In genomic region chr2:84996909-84997308, GRCh38 we compare ENCODE assay signal across 33 cellular contexts. TPM values are rescaled to one million over a fixed set of nuclear protein-coding genes. Genes with fewer than 3 reads are reported as not detected.
DNase-seq lines count a peak whose midpoint lies in the region; ATAC-seq and TF ChIP-seq lines count a peak whose summit lies in the region.
"Had no signal": no experiment of that assay in that cellular context is flagged by ENCODE, and none has a peak within 500 bp of the region (broad histone marks: within the 10 kb centered on the region; RNA-seq: fewer than 3 reads in every experiment).

No MANE protein-coding gene starts in this region.

- intact Hi-C loops in activated CD4-positive, alpha-beta T cell treated with anti-CD3 and anti-CD28 coated beads for 36 hours (cut with DNase I, micrococcal nuclease) = loop anchor here in 1 of 2 experiments (2.0 kb wide), 1 partner anchor 26 kb away; the partner anchor contains the start of gene KCMF1
- intact Hi-C loops in MCF 10A (cut with micrococcal nuclease) (no loop called here), Caco-2 (cut with micrococcal nuclease; ENCODE audit: unreplicated experiment) (no loop called here)

- H3K4me1 Mint-ChIP-seq in activated CD4-positive, alpha-beta T cell treated with anti-CD3 and anti-CD28 coated beads for 36 hours = peaks cover 66% of the 10 kb centered on the region
- peaks cover 76% of the 10 kb centered on the region for H3K4me1 Mint-ChIP-seq in stimulated activated naive CD8-positive, alpha-beta T cell treated with anti-CD3 and anti-CD28 coated beads, Interleukin-15, Interleukin-2, amounts not matched to agents 100 ng/mL and 50 ng/mL, for 24 hours (ENCODE audit: low read depth)
- H3K4me1 Mint-ChIP-seq in MCF 10A (ENCODE audit: insufficient read depth, unreplicated experiment) (peaks cover 5% of the 10 kb centered on the region), Caco-2 (ENCODE audit: low read depth, unreplicated experiment) (no peaks in the 10 kb centered on the region)

- BruUV-seq in MCF 10A (replicated peaks; lab: Mats Ljungman, UMichigan) (no TSS peak), Caco-2 (replicated peaks; lab: Mats Ljungman, UMichigan) (no TSS peak)

- CTCF ChIA-PET in activated CD4-positive, alpha-beta T cell treated with anti-CD3 and anti-CD28 coated beads for 36 hours (lab: Charles Lee) = interaction anchor here (1.4 to 1.6 kb wide), 2 partner anchors 19 to 57 kb away, joined by 6 read pairs; no protein-coding TSS in a partner anchor
- CTCF ChIA-PET in MCF 10A (lab: Yijun Ruan, JAX) = interaction anchor here (0.6 kb wide), 1 partner anchor 25 kb away, joined by 3 read pairs; no protein-coding TSS in a partner anchor
- CTCF ChIA-PET in Caco-2 (lab: Charles Lee) = no interaction called here

- no peak overlapping the region for H3K4me3 ChIP-seq in Caco-2 (ENCODE audit: low read depth, low read length)
- H3K4me3 ChIP-seq: A549, body of pancreas, esophagus squamous epithelium, heart left ventricle, prostate gland, upper lobe of left lung had no signal

- peaks cover 38% of the 10 kb centered on the region for H3K36me3 Mint-ChIP-seq in activated CD4-positive, alpha-beta T cell treated with anti-CD3 and anti-CD28 coated beads for 36 hours (ENCODE audit: low read depth)
- H3K36me3 Mint-ChIP-seq in stimulated activated naive CD8-positive, alpha-beta T cell treated with anti-CD3 and anti-CD28 coated beads, Interleukin-15, Interleukin-2, amounts not matched to agents 100 ng/mL and 50 ng/mL, for 24 hours (ENCODE audit: low read depth) = peaks cover 9% of the 10 kb centered on the region
- peaks cover 5% of the 10 kb centered on the region for H3K36me3 Mint-ChIP-seq in MCF 10A (ENCODE audit: insufficient read depth, unreplicated experiment)
- H3K36me3 Mint-ChIP-seq in Caco-2 (ENCODE audit: insufficient read depth, unreplicated experiment) = no peaks in the 10 kb centered on the region

- peak overlapping the region; percentile 84 for H3K27ac Mint-ChIP-seq in activated CD4-positive, alpha-beta T cell treated with anti-CD3 and anti-CD28 coated beads for 36 hours
- H3K27ac Mint-ChIP-seq in stimulated activated naive CD8-positive, alpha-beta T cell treated with anti-CD3 and anti-CD28 coated beads, Interleukin-15, Interleukin-2, amounts not matched to agents 100 ng/mL and 50 ng/mL, for 24 hours = peak overlapping the region; percentile 75
- H3K27ac Mint-ChIP-seq in MCF 10A (ENCODE audit: low read depth, unreplicated experiment) (no peak overlapping the region), Caco-2 (ENCODE audit: unreplicated experiment) (no peak overlapping the region)
- H3K27ac Mint-ChIP-seq: dendritic cell treated with granulocyte-macrophage colony-stimulating factor and Interleukin-4, amounts not matched to agents 40 ng/mL and 50 ng/mL, for 4 days; T-helper 1 cell treated with Interleukin-12 subunit alpha and Interleukin-12 subunit beta and Interleukin-4 antibody, amounts not matched to agents 30 μg/mL and 1 μg/mL, for 36 hours had no signal

- no peaks in the 10 kb centered on the region for H3K27me3 ChIP-seq in Caco-2 (replicated peaks; ENCODE audit: control insufficient read depth, insufficient read depth, low read length)
- H3K27me3 ChIP-seq: body of pancreas, esophagus squamous epithelium, foreskin keratinocyte, heart left ventricle, upper lobe of left lung had no signal

- ATAC-seq in activated CD4-positive, alpha-beta T cell treated with anti-CD3 and anti-CD28 coated beads for 36 hours = peak; percentile 31
- ATAC-seq in stimulated activated naive CD8-positive, alpha-beta T cell treated with anti-CD3 and anti-CD28 coated beads, Interleukin-15, Interleukin-2, amounts not matched to agents 100 U/mL and 50 U/mL, for 24 hours = no peak
- ATAC-seq in esophagus mucosa = peak; percentile 75
- ATAC-seq: A549, body of pancreas, foreskin keratinocyte, heart left ventricle, left ventricle myocardium superior, Panc1, sciatic nerve, SK-N-SH treated with all-trans-retinoic acid at 6 μM for 48 hours had no signal

- no peaks in the 10 kb centered on the region for H3K9me3 Mint-ChIP-seq in activated CD4-positive, alpha-beta T cell treated with anti-CD3 and anti-CD28 coated beads for 36 hours (ENCODE audit: low read depth)
- H3K9me3 Mint-ChIP-seq in stimulated activated naive CD8-positive, alpha-beta T cell treated with anti-CD3 and anti-CD28 coated beads, Interleukin-15, Interleukin-2, amounts not matched to agents 100 ng/mL and 50 ng/mL, for 24 hours = no peaks in the 10 kb centered on the region
- H3K9me3 Mint-ChIP-seq in MCF 10A (ENCODE audit: unreplicated experiment) (no peaks in the 10 kb centered on the region), Caco-2 (ENCODE audit: unreplicated experiment) (no peaks in the 10 kb centered on the region)
- H3K9me3 Mint-ChIP-seq: CD4-positive, alpha-beta T cell; dendritic cell treated with granulocyte-macrophage colony-stimulating factor and Interleukin-4, amounts not matched to agents 40 ng/mL and 50 ng/mL, for 4 days; endodermal cell; HFFc6; naive B cell; T-helper 1 cell treated with Interleukin-12 subunit alpha and Interleukin-12 subunit beta and Interleukin-4 antibody, amounts not matched to agents 30 μg/mL and 1 μg/mL, for 36 hours had no signal

- POLR2A ChIA-PET in activated CD4-positive, alpha-beta T cell treated with anti-CD3 and anti-CD28 coated beads for 36 hours (lab: Charles Lee) = interaction anchor here (0.6 to 1.5 kb wide), 2 partner anchors 18 to 22 kb away, joined by 4 read pairs; no protein-coding TSS in a partner anchor
- POLR2A ChIA-PET in MCF 10A (lab: Yijun Ruan, JAX) (interaction anchor here (0.7 to 1.5 kb wide), 2 partner anchors 10 to 24 kb away, joined by 3 to 5 read pairs; no protein-coding TSS in a partner anchor), Caco-2 (lab: Charles Lee) (no interaction called here)

- no peaks in the 10 kb centered on the region for H3K36me3 ChIP-seq in Caco-2 (ENCODE audit: control insufficient read depth, insufficient read depth, low read length)
- H3K36me3 ChIP-seq: esophagus squamous epithelium, prostate gland, upper lobe of left lung had no signal

- H3K27me3 Mint-ChIP-seq in activated CD4-positive, alpha-beta T cell treated with anti-CD3 and anti-CD28 coated beads for 36 hours = no peaks in the 10 kb centered on the region
- no peaks in the 10 kb centered on the region for H3K27me3 Mint-ChIP-seq in stimulated activated naive CD8-positive, alpha-beta T cell treated with anti-CD3 and anti-CD28 coated beads, Interleukin-15, Interleukin-2, amounts not matched to agents 100 ng/mL and 50 ng/mL, for 24 hours
- H3K27me3 Mint-ChIP-seq in MCF 10A (ENCODE audit: insufficient read depth, unreplicated experiment) (no peaks in the 10 kb centered on the region), Caco-2 (ENCODE audit: insufficient read depth, unreplicated experiment) (no peaks in the 10 kb centered on the region)
- H3K27me3 Mint-ChIP-seq: CD4-positive, alpha-beta T cell; dendritic cell treated with granulocyte-macrophage colony-stimulating factor and Interleukin-4, amounts not matched to agents 40 ng/mL and 50 ng/mL, for 4 days; naive B cell had no signal

- no peaks in the 10 kb centered on the region for H3K4me1 ChIP-seq in Caco-2
- H3K4me1 ChIP-seq: prostate gland had no signal

- DNase-seq in activated CD4-positive, alpha-beta T cell treated with anti-CD3 and anti-CD28 coated beads for 36 hours = no peak
- DNase-seq in activated CD4-positive, alpha-beta T cell treated with anti-CD3 and anti-CD28 coated beads for 1 hour = no peak
- DNase-seq in stimulated activated naive CD8-positive, alpha-beta T cell treated with anti-CD3 and anti-CD28 coated beads, Interleukin-15, Interleukin-2, amounts not matched to agents 100 U/mL and 50 U/mL, for 24 hours = no peak
- no peak for DNase-seq in HuH-7.5 (ENCODE audit: low spot score)
- DNase-seq in MCF 10A (ENCODE audit: unreplicated experiment) = no peak
- no peak for DNase-seq in Caco-2
- DNase-seq: activated CD4-positive, alpha-beta T cell treated with anti-CD3 and anti-CD28 coated beads for 48 hours; body of pancreas; CD4-positive, alpha-beta T cell; endodermal cell; esophagus squamous epithelium; foreskin keratinocyte; GOT3; heart left ventricle; HFFc6; left ventricle myocardium superior; naive B cell; NCI-H1436 treated with DMSO at 0.1 percent for 48 hours; NCI-H2107; nucleus accumbens; Right ventricle myocardium superior; stimulated activated CD4-positive, alpha-beta T cell treated with anti-CD3 and anti-CD28 coated beads, Interleukin-12 subunit alpha, Interleukin-12 subunit beta, amount 100 ng/mL, for 4 hours; stimulated activated CD4-positive, alpha-beta T cell treated with anti-CD3 and anti-CD28 coated beads, Interleukin-4, amount 100 ng/mL, for 1 hour; upper lobe of left lung had no signal

- H3K4me3 Mint-ChIP-seq in activated CD4-positive, alpha-beta T cell treated with anti-CD3 and anti-CD28 coated beads for 36 hours = no peak overlapping the region
- no peak overlapping the region for H3K4me3 Mint-ChIP-seq in stimulated activated naive CD8-positive, alpha-beta T cell treated with anti-CD3 and anti-CD28 coated beads, Interleukin-15, Interleukin-2, amounts not matched to agents 100 ng/mL and 50 ng/mL, for 24 hours
- no peak overlapping the region for H3K4me3 Mint-ChIP-seq in MCF 10A (ENCODE audit: unreplicated experiment)
- no peak overlapping the region for H3K4me3 Mint-ChIP-seq in Caco-2 (ENCODE audit: unreplicated experiment)
- H3K4me3 Mint-ChIP-seq: dendritic cell treated with granulocyte-macrophage colony-stimulating factor and Interleukin-4, amounts not matched to agents 40 ng/mL and 50 ng/mL, for 4 days; endodermal cell; naive B cell; T-helper 1 cell treated with Interleukin-12 subunit alpha and Interleukin-12 subunit beta and Interleukin-4 antibody, amounts not matched to agents 30 μg/mL and 1 μg/mL, for 36 hours had no signal

- no peak for TF ChIP-seq CTCF in MCF 10A (IDR thresholded peaks at IDR 0.05; ENCODE audit: unreplicated experiment)
- TF ChIP-seq CTCF in Caco-2 (IDR thresholded peaks at IDR 0.05; ENCODE audit: insufficient read depth in 1 of 2, low read depth in 1 of 2, low read length in 1 of 2, severe bottlenecking in 1 of 2, unreplicated experiment in 1 of 2) = no peak

- H3K9me3 ChIP-seq in Caco-2 = no peaks in the 10 kb centered on the region
- H3K9me3 ChIP-seq: A549, body of pancreas, esophagus squamous epithelium, heart left ventricle, prostate gland, upper lobe of left lung had no signal

RNA-seq across cellular contexts. Expression of gene KCMF1, which starts 25.9 kb away (rescaled TPM):
- 10 to 100 TPM; 78.1 to 98.5 TPM for total RNA-seq in activated CD4-positive, alpha-beta T cell treated with anti-CD3 and anti-CD28 coated beads for 36 hours
- total RNA-seq in esophagus mucosa (80.7 TPM), MCF 10A (2022) (169 and 170 TPM in 2 replicates), Caco-2 (2022) (81.5 and 83.4 TPM in 2 replicates)

Comparison
In these comparisons a context has a peak if more than half of its experiments do, and no peak if none do; other contexts are left out.
1. H3K27ac Mint-ChIP-seq: peak in activated CD4-positive, alpha-beta T cell treated with anti-CD3 and anti-CD28 coated beads for 36 hours (single experiment) and stimulated activated naive CD8-positive, alpha-beta T cell treated with anti-CD3 and anti-CD28 coated beads, Interleukin-15, Interleukin-2, amounts not matched to agents 100 ng/mL and 50 ng/mL, for 24 hours (single experiment); none in MCF 10A (single experiment) and Caco-2 (single experiment).